ENCODE assay signal across 8 cellular contexts in genomic region chr1:12460911-12461621, GRCh38.
DNase-seq lines count a peak whose midpoint lies in the region; ATAC-seq and TF ChIP-seq lines count a peak whose summit lies in the region.

No MANE protein-coding gene starts in this region.

- no peak overlapping the region for H4K8ac ChIP-seq in mesendoderm (ENCODE audit: low read depth, low read length)

- no peaks in the 10 kb centered on the region for H3K79me2 ChIP-seq in mesendoderm (ENCODE audit: control insufficient read depth, insufficient read depth, low read length)

- no peak overlapping the region for H3K4me2 ChIP-seq in mesendoderm (ENCODE audit: low read length)

- H3K4me3 ChIP-seq in mesendoderm (ENCODE audit: low read length) (no peak overlapping the region), thoracic aorta (peak overlapping the region; percentile 19)

- H3K27ac ChIP-seq in mesendoderm (ENCODE audit: low read depth, low read length), result no peak overlapping the region
- peak overlapping the region; percentile 73 to 82 for H3K27ac ChIP-seq in thoracic aorta

- H3K9me3 ChIP-seq in thoracic aorta, result no peaks in the 10 kb centered on the region

- H3K36me3 ChIP-seq in mesendoderm (ENCODE audit: control insufficient read depth, insufficient read depth, low read length) (no peaks in the 10 kb centered on the region), thoracic aorta (no peaks in the 10 kb centered on the region)

- peak; percentile 47 for DNase-seq in OCI-M1 (lab: John Stamatoyannopoulos, UW)
- DNase-seq in dermis microvascular lymphatic vessel endothelial cell (ENCODE audit: low read depth in 2 of 2), result peak; percentile 89 to 98
- DNase-seq in mesendoderm, result peak; percentile 28
- DNase-seq in thoracic aorta (ENCODE audit: low spot score), result no peak
- no peak for DNase-seq in NCI-H146 (lab: John Stamatoyannopoulos, UW)
- DNase-seq in kidney glomerular epithelial cell (lab: John Stamatoyannopoulos, UW), result no peak
- no peak for DNase-seq in HCEC 1CT

- H3K4me1 ChIP-seq in mesendoderm (ENCODE audit: control insufficient read depth, low read depth, low read length), result no peaks in the 10 kb centered on the region
- peaks cover 60 to 96% of the 10 kb centered on the region in 2 donors for H3K4me1 ChIP-seq in thoracic aorta (ENCODE audit: control insufficient read depth in 1 of 2, low read depth in 2 of 2)

- no peak overlapping the region for H3K4ac ChIP-seq in mesendoderm (ENCODE audit: low read depth, low read length)

- H3K18ac ChIP-seq in mesendoderm (ENCODE audit: low read length), result no peak overlapping the region

- H2BK5ac ChIP-seq in mesendoderm (ENCODE audit: low read length), result no peak overlapping the region

- no peak overlapping the region for H2BK120ac ChIP-seq in mesendoderm (ENCODE audit: low read depth, low read length)

- ATAC-seq in thoracic aorta (ENCODE audit: insufficient number of reproducible peaks, low FRiP score, low read depth) (no peak), GM21717 (IDR thresholded peaks at IDR 0.05; ENCODE audit: unreplicated experiment) (no peak)

- H3K56ac ChIP-seq in mesendoderm (ENCODE audit: low read length), result no peak overlapping the region

- TF ChIP-seq CTCF in thoracic aorta (IDR thresholded peaks at IDR 0.05), result no peak

- WGBS in mesendoderm (ENCODE audit: extremely low coverage, insufficient coverage, low lambda C conversion rate), result no CpG with 5 or more reads among the region's 6 CpGs

- H3K9ac ChIP-seq in mesendoderm (ENCODE audit: low read length), result no peak overlapping the region

- H3K27me3 ChIP-seq in mesendoderm (ENCODE audit: insufficient read depth, low read length, poor library complexity) (no peaks in the 10 kb centered on the region), thoracic aorta (replicated peaks; ENCODE audit: insufficient read depth) (no peaks in the 10 kb centered on the region)

- H2AK5ac ChIP-seq in mesendoderm (ENCODE audit: low read length), result no peak overlapping the region

- no peaks in the 10 kb centered on the region for H3K79me1 ChIP-seq in mesendoderm (ENCODE audit: low read length)

- H3K23ac ChIP-seq in mesendoderm (ENCODE audit: low read length), result no peak overlapping the region

- H2BK15ac ChIP-seq in mesendoderm (replicated peaks; ENCODE audit: low read depth), result no peak overlapping the region

- H4K5ac ChIP-seq in mesendoderm (ENCODE audit: low read length), result no peak overlapping the region

Comparison
In these comparisons a context has a peak if more than half of its experiments do, and no peak if none do; other contexts are left out.
1. DNase-seq: peak in OCI-M1 (single experiment), dermis microvascular lymphatic vessel endothelial cell (2 of 2) and mesendoderm (single experiment); none in thoracic aorta (single experiment), NCI-H146 (single experiment), kidney glomerular epithelial cell (single experiment) and HCEC 1CT (single experiment).